ENCODE assay signal across 11 cellular contexts in the genomic region with DNA sequence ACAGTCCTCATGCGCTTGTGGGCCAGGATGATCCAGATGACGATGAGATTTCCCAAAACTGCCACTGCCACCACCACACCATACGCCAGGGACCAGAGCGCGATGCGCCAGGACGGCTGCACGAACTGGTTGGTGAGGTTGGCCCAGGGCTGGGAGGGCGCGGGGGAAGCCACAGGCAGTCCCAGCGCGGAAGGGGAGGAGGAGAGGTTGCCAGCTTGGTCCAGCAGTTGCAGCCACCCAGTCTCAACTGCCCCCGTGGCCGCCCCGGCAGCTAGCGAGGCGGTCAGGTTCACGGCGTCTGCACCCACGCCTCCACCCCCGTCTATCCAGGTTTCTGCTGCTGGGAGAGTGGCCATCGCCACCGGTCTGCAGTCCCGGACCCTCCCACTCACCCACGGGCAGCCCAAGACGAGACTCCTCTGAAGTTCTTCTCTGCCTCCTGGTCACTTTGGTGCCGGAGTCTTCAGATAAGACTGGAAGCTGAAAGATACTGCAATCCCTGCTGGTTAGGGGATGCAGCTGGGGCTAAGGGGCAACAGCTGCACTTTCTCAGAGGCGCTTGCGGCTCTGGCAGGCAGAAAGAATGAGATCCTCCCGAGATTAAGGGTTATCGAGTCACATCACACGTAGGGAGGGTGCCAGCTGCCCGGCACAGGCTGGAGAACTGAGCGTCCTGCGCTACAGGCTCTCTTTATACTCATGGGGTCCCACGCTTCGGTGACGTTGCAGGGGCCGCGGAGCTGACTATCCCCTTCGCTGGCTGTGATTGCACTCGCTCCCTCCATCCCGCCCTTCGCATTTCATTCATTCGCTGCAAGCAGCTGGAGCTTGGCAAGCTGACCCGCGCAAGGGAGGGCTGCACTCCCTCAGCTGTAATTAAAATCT. TPM values are rescaled to one million over a fixed set of nuclear protein-coding genes. Genes with fewer than 3 reads are reported as not detected.
DNase-seq lines count a peak whose midpoint lies in the region; ATAC-seq and TF ChIP-seq lines count a peak whose summit lies in the region.
"Had no signal": no experiment of that assay in that cellular context is flagged by ENCODE, and none has a peak within 500 bp of the region (broad histone marks: within the 10 kb centered on the region; RNA-seq: fewer than 3 reads in every experiment).

Gene TACR3, minus strand, starts transcription at position 666 of the 885 bp plus-strand sequence. Its CDS starts 310 bp downstream, at position 356.

- no peaks in the 10 kb centered on the region for H3K36me3 Mint-ChIP-seq in stimulated activated effector memory CD8-positive, alpha-beta T cell treated with anti-CD3 and anti-CD28 coated beads, Interleukin-12 subunit alpha, Interleukin-12 subunit beta, amount 100 ng/mL, for 72 hours
- no peaks in the 10 kb centered on the region for H3K36me3 Mint-ChIP-seq in activated CD8-positive, alpha-beta memory T cell treated with anti-CD3 and anti-CD28 coated beads, Interleukin-2, amount 10 ng/mL, durations not matched to agents 7 days and 5 days

- H3K27ac ChIP-seq in HUES48 (ENCODE audit: low read depth, low read length) (no peak within 1 kb of the TSS), left lung (no peak within 1 kb of the TSS)

- CTCF ChIA-PET in activated CD8-positive, alpha-beta memory T cell treated with anti-CD3 and anti-CD28 coated beads, Interleukin-2, amount 10 ng/mL, durations not matched to agents 7 days and 5 days (lab: Charles Lee), result no interaction called here

- H3K4me3 ChIP-seq in HUES48 (ENCODE audit: low read depth, low read length), result peak within 1 kb of the TSS; percentile 76
- H3K4me3 ChIP-seq in astrocyte of the spinal cord (ENCODE audit: low read depth, low read length), result peak within 1 kb of the TSS; percentile 33
- no peak within 1 kb of the TSS for H3K4me3 ChIP-seq in left lung

- ATAC-seq in left lung, result peak; percentile 41
- peak; percentile 37 for ATAC-seq in stimulated activated effector memory CD8-positive, alpha-beta T cell treated with anti-CD3 and anti-CD28 coated beads, Interleukin-12 subunit alpha, Interleukin-12 subunit beta, amount 100 ng/mL, for 72 hours
- no peak for ATAC-seq in GM21576 (IDR thresholded peaks at IDR 0.05; ENCODE audit: unreplicated experiment)
- no peak for ATAC-seq in activated CD8-positive, alpha-beta memory T cell treated with anti-CD3 and anti-CD28 coated beads, Interleukin-2, amount 10 ng/mL, durations not matched to agents 7 days and 5 days

- no peak for DNase-seq in astrocyte of the spinal cord (ENCODE audit: low read depth, low spot score)
- peak in 1 of 2 donors; percentile 70 for DNase-seq in left lung
- no peak for DNase-seq in stimulated activated effector memory CD8-positive, alpha-beta T cell treated with anti-CD3 and anti-CD28 coated beads, Interleukin-12 subunit alpha, Interleukin-12 subunit beta, amount 100 ng/mL, for 72 hours (ENCODE audit: low spot score in 2 of 2)
- DNase-seq in NCI-H1417 (lab: John Stamatoyannopoulos, UW), result no peak
- no peak for DNase-seq in MV-4-11 (lab: John Stamatoyannopoulos, UW)
- no peak for DNase-seq in activated CD8-positive, alpha-beta memory T cell treated with anti-CD3 and anti-CD28 coated beads, Interleukin-2, amount 10 ng/mL, durations not matched to agents 7 days and 5 days
- DNase-seq: NCI-H1048, SHP77 treated with DMSO at 0.1 percent for 48 hours had no signal

- H3K4me1 ChIP-seq in HUES48 (ENCODE audit: control insufficient read depth, insufficient read depth, low read length) (0 out of 2 replicates have a peak, but pooled peaks cover 3% of the 10 kb centered on the region), left lung (peaks cover 0 to 3% of the 10 kb centered on the region in 2 donors)

- H3K36me3 ChIP-seq in HUES48 (ENCODE audit: control insufficient read depth, insufficient read depth, low read length), result no peaks in the 10 kb centered on the region
- no peaks in the 10 kb centered on the region for H3K36me3 ChIP-seq in left lung

- TF ChIP-seq CTCF in astrocyte of the spinal cord (IDR thresholded peaks at IDR 0.05; ENCODE audit: low read depth, low read length), result no peak
- no peak for TF ChIP-seq CTCF in left lung (IDR thresholded peaks at IDR 0.05)

- intact Hi-C loops in left lung (cut with DNase I), result no loop called here

- in situ Hi-C loops in astrocyte of the spinal cord (cut with HindIII; ENCODE audit: low sequenced_read_pairs), result no loop called here

- no peak within 1 kb of the TSS for H3K27ac Mint-ChIP-seq in stimulated activated effector memory CD8-positive, alpha-beta T cell treated with anti-CD3 and anti-CD28 coated beads, Interleukin-12 subunit alpha, Interleukin-12 subunit beta, amount 100 ng/mL, for 72 hours
- H3K27ac Mint-ChIP-seq in activated CD8-positive, alpha-beta memory T cell treated with anti-CD3 and anti-CD28 coated beads, Interleukin-2, amount 10 ng/mL, durations not matched to agents 7 days and 5 days, result no peak within 1 kb of the TSS

- peaks cover 5% of the 10 kb centered on the region for H3K9me3 Mint-ChIP-seq in stimulated activated effector memory CD8-positive, alpha-beta T cell treated with anti-CD3 and anti-CD28 coated beads, Interleukin-12 subunit alpha, Interleukin-12 subunit beta, amount 100 ng/mL, for 72 hours
- peaks cover 2% of the 10 kb centered on the region for H3K9me3 Mint-ChIP-seq in activated CD8-positive, alpha-beta memory T cell treated with anti-CD3 and anti-CD28 coated beads, Interleukin-2, amount 10 ng/mL, durations not matched to agents 7 days and 5 days (ENCODE audit: low read depth)

- peak within 1 kb of the TSS; percentile 52 for H3K9ac ChIP-seq in HUES48 (ENCODE audit: low read depth, low read length)

- H3K27me3 ChIP-seq in HUES48 (ENCODE audit: control insufficient read depth, insufficient read depth, low read length) (peaks cover 39% of the 10 kb centered on the region), left lung (peaks cover 0 to 22% of the 10 kb centered on the region in 2 donors)

- H3K4me3 Mint-ChIP-seq in stimulated activated effector memory CD8-positive, alpha-beta T cell treated with anti-CD3 and anti-CD28 coated beads, Interleukin-12 subunit alpha, Interleukin-12 subunit beta, amount 100 ng/mL, for 72 hours, result no peak within 1 kb of the TSS
- no peak within 1 kb of the TSS for H3K4me3 Mint-ChIP-seq in activated CD8-positive, alpha-beta memory T cell treated with anti-CD3 and anti-CD28 coated beads, Interleukin-2, amount 10 ng/mL, durations not matched to agents 7 days and 5 days

- H3K27me3 Mint-ChIP-seq in activated CD8-positive, alpha-beta memory T cell treated with anti-CD3 and anti-CD28 coated beads, Interleukin-2, amount 10 ng/mL, durations not matched to agents 7 days and 5 days, result peaks cover 6% of the 10 kb centered on the region

- H3K9me3 ChIP-seq in HUES48 (ENCODE audit: control insufficient read depth, insufficient read depth, low read length), result no peaks in the 10 kb centered on the region
- H3K9me3 ChIP-seq in left lung, result no peaks in the 10 kb centered on the region

- no peaks in the 10 kb centered on the region for H3K4me1 Mint-ChIP-seq in stimulated activated effector memory CD8-positive, alpha-beta T cell treated with anti-CD3 and anti-CD28 coated beads, Interleukin-12 subunit alpha, Interleukin-12 subunit beta, amount 100 ng/mL, for 72 hours
- no peaks in the 10 kb centered on the region for H3K4me1 Mint-ChIP-seq in activated CD8-positive, alpha-beta memory T cell treated with anti-CD3 and anti-CD28 coated beads, Interleukin-2, amount 10 ng/mL, durations not matched to agents 7 days and 5 days

RNA-seq across cellular contexts. Expression of gene TACR3, which starts in this region (rescaled TPM):
- under 1 TPM in 1 of 2 donors, not detected in 1; 0.16 TPM for total RNA-seq in left lung
- total RNA-seq in activated CD8-positive, alpha-beta memory T cell treated with anti-CD3 and anti-CD28 coated beads, Interleukin-2, amount 10 ng/mL, durations not matched to agents 7 days and 5 days, result not detected
- total RNA-seq: G401 had no signal

Comparison
In these comparisons a context has a peak if more than half of its experiments do, and no peak if none do; other contexts are left out.
1. Peak in ATAC-seq in left lung; RNA of the gene not detected or under 1 TPM.
2. H3K4me3 ChIP-seq: peak in HUES48 (single experiment) and astrocyte of the spinal cord (single experiment); none in left lung (0 of 2).